Comparison of ENCODE assay signal across 8 cellular contexts in the genomic region with DNA sequence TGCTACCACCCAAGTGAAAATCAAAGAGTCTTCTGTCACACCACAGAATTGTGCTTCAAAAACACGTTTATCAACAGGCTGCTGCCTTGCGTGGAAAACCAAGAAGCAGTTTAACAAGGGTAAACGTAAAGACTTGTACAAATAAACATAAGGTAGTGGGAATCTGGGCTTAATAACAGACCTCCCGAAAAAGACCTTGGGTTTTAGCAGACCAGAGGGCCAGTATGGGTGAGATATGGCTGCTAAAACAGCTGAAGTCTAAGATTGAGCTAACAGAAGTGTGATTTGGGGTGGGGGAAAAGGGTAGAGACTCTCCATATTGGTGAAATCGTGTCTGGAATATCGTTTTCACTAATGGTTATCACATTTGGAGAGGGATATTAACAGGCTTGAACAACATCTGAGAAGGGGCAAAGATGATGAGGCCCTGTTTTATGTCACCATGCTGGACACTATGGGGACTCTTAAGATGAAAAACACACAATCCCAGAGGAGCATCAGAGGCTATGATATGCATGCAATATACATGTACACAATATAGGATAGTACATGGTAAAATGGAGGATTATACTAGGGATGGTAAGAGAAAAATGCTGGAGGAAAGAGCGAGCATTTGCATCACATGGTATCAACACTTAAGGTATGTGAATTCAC. TPM values are rescaled to one million over a fixed set of nuclear protein-coding genes. Genes with fewer than 3 reads are reported as not detected.
DNase-seq lines count a peak whose midpoint lies in the region; ATAC-seq and TF ChIP-seq lines count a peak whose summit lies in the region.

No MANE protein-coding gene starts in this region.

- no peak for DNase-seq in activated naive CD4-positive, alpha-beta T cell (lab: John Stamatoyannopoulos, UW)
- DNase-seq in brain microvascular endothelial cell (no peak), upper lobe of right lung (no peak), retina (no peak), NCI-H82 treated with DMSO at 0.1 percent for 48 hours (lab: John Stamatoyannopoulos, UW; ENCODE audit: unreplicated experiment) (no peak), HuH-7 (ENCODE audit: low spot score) (no peak)

- H3K36me3 Mint-ChIP-seq in activated naive CD4-positive, alpha-beta T cell treated with anti-CD3 and anti-CD28 coated beads, Interleukin-2, amount 50 U/mL, for 24 hours: peaks cover 9% of the 10 kb centered on the region

- ATAC-seq in upper lobe of right lung: no peak

- H3K27me3 ChIP-seq in brain microvascular endothelial cell (replicated peaks) (no peaks in the 10 kb centered on the region), upper lobe of right lung (no peaks in the 10 kb centered on the region)

- in situ Hi-C loops in brain microvascular endothelial cell (cut with HindIII; ENCODE audit: low pct_ligation_motif_present, low sequenced_read_pairs): no loop called here

- H3K4me3 ChIP-seq in brain microvascular endothelial cell (ENCODE audit: low read depth, low read length): peak overlapping the region; percentile 86
- H3K4me3 ChIP-seq in mesodermal cell (ENCODE audit: extremely low read depth, insufficient read depth, low read length, poor library complexity, severe bottlenecking): peak overlapping the region; percentile 64
- H3K4me3 ChIP-seq in upper lobe of right lung: peak overlapping the region; percentile 94

- peak overlapping the region; percentile 77 for H3K4me3 Mint-ChIP-seq in activated naive CD4-positive, alpha-beta T cell treated with anti-CD3 and anti-CD28 coated beads, Interleukin-2, amount 50 U/mL, for 24 hours

- TF ChIP-seq CTCF in brain microvascular endothelial cell (IDR thresholded peaks at IDR 0.05; ENCODE audit: low read depth, low read length, missing control alignments): no peak
- no peak for TF ChIP-seq CTCF in upper lobe of right lung (IDR thresholded peaks at IDR 0.05)

- peaks cover 12% of the 10 kb centered on the region for H3K36me3 ChIP-seq in brain microvascular endothelial cell (replicated peaks)
- peaks cover 17% of the 10 kb centered on the region for H3K36me3 ChIP-seq in mesodermal cell (ENCODE audit: control insufficient read depth, insufficient read depth, low read length)
- H3K36me3 ChIP-seq in upper lobe of right lung: peaks cover 11% of the 10 kb centered on the region

- H3K27me3 Mint-ChIP-seq in activated naive CD4-positive, alpha-beta T cell treated with anti-CD3 and anti-CD28 coated beads, Interleukin-2, amount 50 U/mL, for 24 hours: no peaks in the 10 kb centered on the region

- intact Hi-C loops in upper lobe of right lung (cut with DNase I): no loop called here

- peak overlapping the region; percentile 66 for H3K27ac Mint-ChIP-seq in activated naive CD4-positive, alpha-beta T cell treated with anti-CD3 and anti-CD28 coated beads, Interleukin-2, amount 50 U/mL, for 24 hours

- no peak overlapping the region for H3K27ac ChIP-seq in brain microvascular endothelial cell
- H3K27ac ChIP-seq in mesodermal cell (ENCODE audit: low read depth, low read length, severe bottlenecking): peak overlapping the region; percentile 80
- H3K27ac ChIP-seq in upper lobe of right lung: peak overlapping the region; percentile 92

- peaks cover 56% of the 10 kb centered on the region for H3K4me1 Mint-ChIP-seq in activated naive CD4-positive, alpha-beta T cell treated with anti-CD3 and anti-CD28 coated beads, Interleukin-2, amount 50 U/mL, for 24 hours

- no peaks in the 10 kb centered on the region for H3K9me3 Mint-ChIP-seq in activated naive CD4-positive, alpha-beta T cell treated with anti-CD3 and anti-CD28 coated beads, Interleukin-2, amount 50 U/mL, for 24 hours

- 71 to 73% methylated on average over 6 of the region's 7 CpGs for WGBS in mesodermal cell (ENCODE audit: insufficient coverage in 2 of 2), 2 experiments

- H3K9me3 ChIP-seq in mesodermal cell (ENCODE audit: control insufficient read depth, low read length) (no peaks in the 10 kb centered on the region), upper lobe of right lung (no peaks in the 10 kb centered on the region)

- peaks cover 5% of the 10 kb centered on the region for H3K4me1 ChIP-seq in mesodermal cell (ENCODE audit: control insufficient read depth, insufficient read depth, low read length, poor library complexity, severe bottlenecking)
- peaks cover 19% of the 10 kb centered on the region for H3K4me1 ChIP-seq in upper lobe of right lung

RNA-seq across cellular contexts. Expression of gene MOV10, which starts 1.4 kb away (rescaled TPM):
- 48.3 TPM for polyA plus RNA-seq in mesodermal cell (2013, experiment 1 of 2)
- polyA plus RNA-seq in mesodermal cell (2013, experiment 2 of 2): 41.3 TPM
- 62.8 TPM for total RNA-seq in upper lobe of right lung

RNA-seq across cellular contexts. Expression of gene RHOC, which starts 31.1 kb away (rescaled TPM):
- polyA plus RNA-seq in mesodermal cell (2013, experiment 1 of 2): 367 TPM
- polyA plus RNA-seq in mesodermal cell (2013, experiment 2 of 2): 306 TPM
- 150 TPM for total RNA-seq in upper lobe of right lung

RNA-seq across cellular contexts. Expression of gene PPM1J, which starts 39.3 kb away (rescaled TPM):
- polyA plus RNA-seq in mesodermal cell (2013, experiment 1 of 2): 4.6 TPM
- polyA plus RNA-seq in mesodermal cell (2013, experiment 2 of 2): 4.2 TPM
- total RNA-seq in upper lobe of right lung: 0.32 TPM

RNA-seq across cellular contexts. Expression of gene CAPZA1, which starts 56.2 kb away (rescaled TPM):
- polyA plus RNA-seq in mesodermal cell (2013, experiment 1 of 2): 145 TPM
- polyA plus RNA-seq in mesodermal cell (2013, experiment 2 of 2): 155 TPM
- total RNA-seq in upper lobe of right lung: 123 TPM

RNA-seq across cellular contexts. Expression of gene ST7L, which starts 56.9 kb away (rescaled TPM):
- polyA plus RNA-seq in mesodermal cell (2013, experiment 1 of 2): 15.4 TPM
- 13.3 TPM for polyA plus RNA-seq in mesodermal cell (2013, experiment 2 of 2)
- 27.2 TPM for total RNA-seq in upper lobe of right lung
